Comparison of ENCODE assay signal across 1 cellular context in the genomic region with DNA sequence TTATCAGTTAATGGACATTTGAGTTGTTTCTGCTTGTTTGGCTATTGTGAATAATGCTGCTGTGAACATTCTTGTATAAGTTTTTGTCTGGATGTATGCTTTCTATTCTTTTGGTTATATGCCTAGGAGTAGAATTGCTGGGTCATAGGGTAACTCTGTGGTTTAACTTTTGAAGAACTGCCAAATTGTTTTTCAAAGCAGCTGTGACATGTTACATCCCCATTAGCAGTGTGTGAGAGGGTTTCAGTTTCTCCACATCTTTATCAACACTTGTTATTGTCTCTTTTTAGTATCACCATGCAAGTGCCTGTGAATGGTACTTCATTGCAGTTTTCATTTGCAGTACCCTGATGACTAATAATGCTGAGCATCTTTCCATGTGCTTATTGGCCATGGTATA.
TF ChIP-seq lines count a peak whose summit lies in the region.

No MANE protein-coding gene starts in this region.

TF ChIP-seq in GM12878, 131 proteins besides CTCF, POLR2A, EP300 and RAD21 (continues in another document):
- TF ChIP-seq, protein P1, sequence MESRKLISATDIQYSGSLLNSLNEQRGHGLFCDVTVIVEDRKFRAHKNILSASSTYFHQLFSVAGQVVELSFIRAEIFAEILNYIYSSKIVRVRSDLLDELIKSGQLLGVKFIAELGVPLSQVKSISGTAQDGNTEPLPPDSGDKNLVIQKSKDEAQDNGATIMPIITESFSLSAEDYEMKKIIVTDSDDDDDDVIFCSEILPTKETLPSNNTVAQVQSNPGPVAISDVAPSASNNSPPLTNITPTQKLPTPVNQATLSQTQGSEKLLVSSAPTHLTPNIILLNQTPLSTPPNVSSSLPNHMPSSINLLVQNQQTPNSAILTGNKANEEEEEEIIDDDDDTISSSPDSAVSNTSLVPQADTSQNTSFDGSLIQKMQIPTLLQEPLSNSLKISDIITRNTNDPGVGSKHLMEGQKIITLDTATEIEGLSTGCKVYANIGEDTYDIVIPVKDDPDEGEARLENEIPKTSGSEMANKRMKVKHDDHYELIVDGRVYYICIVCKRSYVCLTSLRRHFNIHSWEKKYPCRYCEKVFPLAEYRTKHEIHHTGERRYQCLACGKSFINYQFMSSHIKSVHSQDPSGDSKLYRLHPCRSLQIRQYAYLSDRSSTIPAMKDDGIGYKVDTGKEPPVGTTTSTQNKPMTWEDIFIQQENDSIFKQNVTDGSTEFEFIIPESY (IDR thresholded peaks at IDR 0.05): no peak
- TF ChIP-seq TCF12 (IDR thresholded peaks at IDR 0.05; ENCODE audit: low read depth, low read length) (peak; percentile 45; the same call in 1 of the 2 replicates), SMARCA5 (IDR thresholded peaks at IDR 0.05) (peak; percentile 33; the same call in 1 of the 2 replicates), RFX5 (IDR thresholded peaks at IDR 0.05; ENCODE audit: low read depth, low read length) (no peak), POLR2AphosphoS2 (IDR thresholded peaks at IDR 0.05; ENCODE audit: low read depth, low read length) (no peak), GATAD2B (conservative IDR thresholded peaks at IDR 0.05; ENCODE audit: low read depth) (no peak), ATF7 (IDR thresholded peaks at IDR 0.05; ENCODE audit: low read depth) (peak; percentile 64; the same call in 1 of the 2 replicates), NR2F1 (conservative IDR thresholded peaks at IDR 0.05) (peak; percentile 65; the same call in 1 of the 2 replicates), CREM (IDR thresholded peaks at IDR 0.05; ENCODE audit: low read depth) (0 out of 2 replicates have a peak, but pooled peaks have one; percentile 16), IKZF2 (IDR thresholded peaks at IDR 0.05) (0 out of 4 replicates have a peak, but pooled peaks of 1 of the 2 experiments have one; percentile 30), ZNF24 (IDR thresholded peaks at IDR 0.05) (peak; percentile 4; the same call in 1 of the 2 replicates), KAT2A (conservative IDR thresholded peaks at IDR 0.05; ENCODE audit: control insufficient read depth, low read depth, low read length) (no peak), IKZF1 (conservative IDR thresholded peaks at IDR 0.05) (no peak), KDM1A (IDR thresholded peaks at IDR 0.05; ENCODE audit: borderline replicate concordance) (no peak), NR2C1 (IDR thresholded peaks at IDR 0.05) (peak; percentile 54), RB1 (IDR thresholded peaks at IDR 0.05; ENCODE audit: borderline replicate concordance) (no peak), RBBP5 (conservative IDR thresholded peaks at IDR 0.05) (no peak), SUZ12 (IDR thresholded peaks at IDR 0.05; ENCODE audit: unreplicated experiment) (no peak), RUNX3 (IDR thresholded peaks at IDR 0.05; ENCODE audit: low read length) (peak; percentile 46; the same call in 1 of the 2 replicates), TAF1 (IDR thresholded peaks at IDR 0.05; ENCODE audit: borderline replicate concordance, low read depth, low read length) (no peak), DPF2 (IDR thresholded peaks at IDR 0.05) (no peak)
- TF ChIP-seq, protein P2, sequence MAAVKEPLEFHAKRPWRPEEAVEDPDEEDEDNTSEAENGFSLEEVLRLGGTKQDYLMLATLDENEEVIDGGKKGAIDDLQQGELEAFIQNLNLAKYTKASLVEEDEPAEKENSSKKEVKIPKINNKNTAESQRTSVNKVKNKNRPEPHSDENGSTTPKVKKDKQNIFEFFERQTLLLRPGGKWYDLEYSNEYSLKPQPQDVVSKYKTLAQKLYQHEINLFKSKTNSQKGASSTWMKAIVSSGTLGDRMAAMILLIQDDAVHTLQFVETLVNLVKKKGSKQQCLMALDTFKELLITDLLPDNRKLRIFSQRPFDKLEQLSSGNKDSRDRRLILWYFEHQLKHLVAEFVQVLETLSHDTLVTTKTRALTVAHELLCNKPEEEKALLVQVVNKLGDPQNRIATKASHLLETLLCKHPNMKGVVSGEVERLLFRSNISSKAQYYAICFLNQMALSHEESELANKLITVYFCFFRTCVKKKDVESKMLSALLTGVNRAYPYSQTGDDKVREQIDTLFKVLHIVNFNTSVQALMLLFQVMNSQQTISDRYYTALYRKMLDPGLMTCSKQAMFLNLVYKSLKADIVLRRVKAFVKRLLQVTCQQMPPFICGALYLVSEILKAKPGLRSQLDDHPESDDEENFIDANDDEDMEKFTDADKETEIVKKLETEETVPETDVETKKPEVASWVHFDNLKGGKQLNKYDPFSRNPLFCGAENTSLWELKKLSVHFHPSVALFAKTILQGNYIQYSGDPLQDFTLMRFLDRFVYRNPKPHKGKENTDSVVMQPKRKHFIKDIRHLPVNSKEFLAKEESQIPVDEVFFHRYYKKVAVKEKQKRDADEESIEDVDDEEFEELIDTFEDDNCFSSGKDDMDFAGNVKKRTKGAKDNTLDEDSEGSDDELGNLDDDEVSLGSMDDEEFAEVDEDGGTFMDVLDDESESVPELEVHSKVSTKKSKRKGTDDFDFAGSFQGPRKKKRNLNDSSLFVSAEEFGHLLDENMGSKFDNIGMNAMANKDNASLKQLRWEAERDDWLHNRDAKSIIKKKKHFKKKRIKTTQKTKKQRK (IDR thresholded peaks at IDR 0.05; ENCODE audit: low read depth, low read length): no peak
- TF ChIP-seq, protein P3, sequence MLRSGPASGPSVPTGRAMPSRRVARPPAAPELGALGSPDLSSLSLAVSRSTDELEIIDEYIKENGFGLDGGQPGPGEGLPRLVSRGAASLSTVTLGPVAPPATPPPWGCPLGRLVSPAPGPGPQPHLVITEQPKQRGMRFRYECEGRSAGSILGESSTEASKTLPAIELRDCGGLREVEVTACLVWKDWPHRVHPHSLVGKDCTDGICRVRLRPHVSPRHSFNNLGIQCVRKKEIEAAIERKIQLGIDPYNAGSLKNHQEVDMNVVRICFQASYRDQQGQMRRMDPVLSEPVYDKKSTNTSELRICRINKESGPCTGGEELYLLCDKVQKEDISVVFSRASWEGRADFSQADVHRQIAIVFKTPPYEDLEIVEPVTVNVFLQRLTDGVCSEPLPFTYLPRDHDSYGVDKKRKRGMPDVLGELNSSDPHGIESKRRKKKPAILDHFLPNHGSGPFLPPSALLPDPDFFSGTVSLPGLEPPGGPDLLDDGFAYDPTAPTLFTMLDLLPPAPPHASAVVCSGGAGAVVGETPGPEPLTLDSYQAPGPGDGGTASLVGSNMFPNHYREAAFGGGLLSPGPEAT (IDR thresholded peaks at IDR 0.05; ENCODE audit: low read depth): 0 out of 2 replicates have a peak, but pooled peaks have one; percentile 38
- TF ChIP-seq, protein P4, sequence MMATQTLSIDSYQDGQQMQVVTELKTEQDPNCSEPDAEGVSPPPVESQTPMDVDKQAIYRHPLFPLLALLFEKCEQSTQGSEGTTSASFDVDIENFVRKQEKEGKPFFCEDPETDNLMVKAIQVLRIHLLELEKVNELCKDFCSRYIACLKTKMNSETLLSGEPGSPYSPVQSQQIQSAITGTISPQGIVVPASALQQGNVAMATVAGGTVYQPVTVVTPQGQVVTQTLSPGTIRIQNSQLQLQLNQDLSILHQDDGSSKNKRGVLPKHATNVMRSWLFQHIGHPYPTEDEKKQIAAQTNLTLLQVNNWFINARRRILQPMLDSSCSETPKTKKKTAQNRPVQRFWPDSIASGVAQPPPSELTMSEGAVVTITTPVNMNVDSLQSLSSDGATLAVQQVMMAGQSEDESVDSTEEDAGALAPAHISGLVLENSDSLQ (IDR thresholded peaks at IDR 0.05): peak; percentile 29; the same call in 1 of the 2 replicates
- TF ChIP-seq, protein P5, sequence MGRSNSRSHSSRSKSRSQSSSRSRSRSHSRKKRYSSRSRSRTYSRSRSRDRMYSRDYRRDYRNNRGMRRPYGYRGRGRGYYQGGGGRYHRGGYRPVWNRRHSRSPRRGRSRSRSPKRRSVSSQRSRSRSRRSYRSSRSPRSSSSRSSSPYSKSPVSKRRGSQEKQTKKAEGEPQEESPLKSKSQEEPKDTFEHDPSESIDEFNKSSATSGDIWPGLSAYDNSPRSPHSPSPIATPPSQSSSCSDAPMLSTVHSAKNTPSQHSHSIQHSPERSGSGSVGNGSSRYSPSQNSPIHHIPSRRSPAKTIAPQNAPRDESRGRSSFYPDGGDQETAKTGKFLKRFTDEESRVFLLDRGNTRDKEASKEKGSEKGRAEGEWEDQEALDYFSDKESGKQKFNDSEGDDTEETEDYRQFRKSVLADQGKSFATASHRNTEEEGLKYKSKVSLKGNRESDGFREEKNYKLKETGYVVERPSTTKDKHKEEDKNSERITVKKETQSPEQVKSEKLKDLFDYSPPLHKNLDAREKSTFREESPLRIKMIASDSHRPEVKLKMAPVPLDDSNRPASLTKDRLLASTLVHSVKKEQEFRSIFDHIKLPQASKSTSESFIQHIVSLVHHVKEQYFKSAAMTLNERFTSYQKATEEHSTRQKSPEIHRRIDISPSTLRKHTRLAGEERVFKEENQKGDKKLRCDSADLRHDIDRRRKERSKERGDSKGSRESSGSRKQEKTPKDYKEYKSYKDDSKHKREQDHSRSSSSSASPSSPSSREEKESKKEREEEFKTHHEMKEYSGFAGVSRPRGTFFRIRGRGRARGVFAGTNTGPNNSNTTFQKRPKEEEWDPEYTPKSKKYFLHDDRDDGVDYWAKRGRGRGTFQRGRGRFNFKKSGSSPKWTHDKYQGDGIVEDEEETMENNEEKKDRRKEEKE (IDR thresholded peaks at IDR 0.05): no peak
- TF ChIP-seq, protein P6, sequence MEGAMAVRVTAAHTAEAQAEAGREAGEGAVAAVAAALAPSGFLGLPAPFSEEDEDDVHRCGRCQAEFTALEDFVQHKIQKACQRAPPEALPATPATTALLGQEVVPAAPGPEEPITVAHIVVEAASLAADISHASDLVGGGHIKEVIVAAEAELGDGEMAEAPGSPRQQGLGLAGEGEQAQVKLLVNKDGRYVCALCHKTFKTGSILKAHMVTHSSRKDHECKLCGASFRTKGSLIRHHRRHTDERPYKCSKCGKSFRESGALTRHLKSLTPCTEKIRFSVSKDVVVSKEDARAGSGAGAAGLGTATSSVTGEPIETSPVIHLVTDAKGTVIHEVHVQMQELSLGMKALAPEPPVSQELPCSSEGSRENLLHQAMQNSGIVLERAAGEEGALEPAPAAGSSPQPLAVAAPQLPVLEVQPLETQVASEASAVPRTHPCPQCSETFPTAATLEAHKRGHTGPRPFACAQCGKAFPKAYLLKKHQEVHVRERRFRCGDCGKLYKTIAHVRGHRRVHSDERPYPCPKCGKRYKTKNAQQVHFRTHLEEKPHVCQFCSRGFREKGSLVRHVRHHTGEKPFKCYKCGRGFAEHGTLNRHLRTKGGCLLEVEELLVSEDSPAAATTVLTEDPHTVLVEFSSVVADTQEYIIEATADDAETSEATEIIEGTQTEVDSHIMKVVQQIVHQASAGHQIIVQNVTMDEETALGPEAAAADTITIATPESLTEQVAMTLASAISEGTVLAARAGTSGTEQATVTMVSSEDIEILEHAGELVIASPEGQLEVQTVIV (IDR thresholded peaks at IDR 0.05; ENCODE audit: borderline replicate concordance, partially characterized antibody): no peak
- TF ChIP-seq, protein P7, sequence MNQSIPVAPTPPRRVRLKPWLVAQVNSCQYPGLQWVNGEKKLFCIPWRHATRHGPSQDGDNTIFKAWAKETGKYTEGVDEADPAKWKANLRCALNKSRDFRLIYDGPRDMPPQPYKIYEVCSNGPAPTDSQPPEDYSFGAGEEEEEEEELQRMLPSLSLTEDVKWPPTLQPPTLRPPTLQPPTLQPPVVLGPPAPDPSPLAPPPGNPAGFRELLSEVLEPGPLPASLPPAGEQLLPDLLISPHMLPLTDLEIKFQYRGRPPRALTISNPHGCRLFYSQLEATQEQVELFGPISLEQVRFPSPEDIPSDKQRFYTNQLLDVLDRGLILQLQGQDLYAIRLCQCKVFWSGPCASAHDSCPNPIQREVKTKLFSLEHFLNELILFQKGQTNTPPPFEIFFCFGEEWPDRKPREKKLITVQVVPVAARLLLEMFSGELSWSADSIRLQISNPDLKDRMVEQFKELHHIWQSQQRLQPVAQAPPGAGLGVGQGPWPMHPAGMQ (IDR thresholded peaks at IDR 0.05; ENCODE audit: borderline replicate concordance): no peak
- TF ChIP-seq, protein P8, sequence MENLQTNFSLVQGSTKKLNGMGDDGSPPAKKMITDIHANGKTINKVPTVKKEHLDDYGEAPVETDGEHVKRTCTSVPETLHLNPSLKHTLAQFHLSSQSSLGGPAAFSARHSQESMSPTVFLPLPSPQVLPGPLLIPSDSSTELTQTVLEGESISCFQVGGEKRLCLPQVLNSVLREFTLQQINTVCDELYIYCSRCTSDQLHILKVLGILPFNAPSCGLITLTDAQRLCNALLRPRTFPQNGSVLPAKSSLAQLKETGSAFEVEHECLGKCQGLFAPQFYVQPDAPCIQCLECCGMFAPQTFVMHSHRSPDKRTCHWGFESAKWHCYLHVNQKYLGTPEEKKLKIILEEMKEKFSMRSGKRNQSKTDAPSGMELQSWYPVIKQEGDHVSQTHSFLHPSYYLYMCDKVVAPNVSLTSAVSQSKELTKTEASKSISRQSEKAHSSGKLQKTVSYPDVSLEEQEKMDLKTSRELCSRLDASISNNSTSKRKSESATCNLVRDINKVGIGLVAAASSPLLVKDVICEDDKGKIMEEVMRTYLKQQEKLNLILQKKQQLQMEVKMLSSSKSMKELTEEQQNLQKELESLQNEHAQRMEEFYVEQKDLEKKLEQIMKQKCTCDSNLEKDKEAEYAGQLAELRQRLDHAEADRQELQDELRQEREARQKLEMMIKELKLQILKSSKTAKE (IDR thresholded peaks at IDR 0.05; ENCODE audit: low read depth, poor library complexity, severe bottlenecking): peak; percentile 17
- TF ChIP-seq, protein P9, sequence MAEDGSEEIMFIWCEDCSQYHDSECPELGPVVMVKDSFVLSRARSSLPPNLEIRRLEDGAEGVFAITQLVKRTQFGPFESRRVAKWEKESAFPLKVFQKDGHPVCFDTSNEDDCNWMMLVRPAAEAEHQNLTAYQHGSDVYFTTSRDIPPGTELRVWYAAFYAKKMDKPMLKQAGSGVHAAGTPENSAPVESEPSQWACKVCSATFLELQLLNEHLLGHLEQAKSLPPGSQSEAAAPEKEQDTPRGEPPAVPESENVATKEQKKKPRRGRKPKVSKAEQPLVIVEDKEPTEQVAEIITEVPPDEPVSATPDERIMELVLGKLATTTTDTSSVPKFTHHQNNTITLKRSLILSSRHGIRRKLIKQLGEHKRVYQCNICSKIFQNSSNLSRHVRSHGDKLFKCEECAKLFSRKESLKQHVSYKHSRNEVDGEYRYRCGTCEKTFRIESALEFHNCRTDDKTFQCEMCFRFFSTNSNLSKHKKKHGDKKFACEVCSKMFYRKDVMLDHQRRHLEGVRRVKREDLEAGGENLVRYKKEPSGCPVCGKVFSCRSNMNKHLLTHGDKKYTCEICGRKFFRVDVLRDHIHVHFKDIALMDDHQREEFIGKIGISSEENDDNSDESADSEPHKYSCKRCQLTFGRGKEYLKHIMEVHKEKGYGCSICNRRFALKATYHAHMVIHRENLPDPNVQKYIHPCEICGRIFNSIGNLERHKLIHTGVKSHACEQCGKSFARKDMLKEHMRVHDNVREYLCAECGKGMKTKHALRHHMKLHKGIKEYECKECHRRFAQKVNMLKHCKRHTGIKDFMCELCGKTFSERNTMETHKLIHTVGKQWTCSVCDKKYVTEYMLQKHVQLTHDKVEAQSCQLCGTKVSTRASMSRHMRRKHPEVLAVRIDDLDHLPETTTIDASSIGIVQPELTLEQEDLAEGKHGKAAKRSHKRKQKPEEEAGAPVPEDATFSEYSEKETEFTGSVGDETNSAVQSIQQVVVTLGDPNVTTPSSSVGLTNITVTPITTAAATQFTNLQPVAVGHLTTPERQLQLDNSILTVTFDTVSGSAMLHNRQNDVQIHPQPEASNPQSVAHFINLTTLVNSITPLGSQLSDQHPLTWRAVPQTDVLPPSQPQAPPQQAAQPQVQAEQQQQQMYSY (CRISPR knock-in tag; IDR thresholded peaks at IDR 0.05): no peak
- TF ChIP-seq, protein P10, sequence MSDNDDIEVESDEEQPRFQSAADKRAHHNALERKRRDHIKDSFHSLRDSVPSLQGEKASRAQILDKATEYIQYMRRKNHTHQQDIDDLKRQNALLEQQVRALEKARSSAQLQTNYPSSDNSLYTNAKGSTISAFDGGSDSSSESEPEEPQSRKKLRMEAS (IDR thresholded peaks at IDR 0.05; ENCODE audit: low read depth, low read length): no peak
